In genomic region chr7:17441557-17441956, GRCh38 we compare ENCODE assay signal across 21 cellular contexts.
"Had no signal": no experiment of that assay in that cellular context is flagged by ENCODE, and none has a peak within 500 bp of the region (broad histone marks: within the 10 kb centered on the region; RNA-seq: fewer than 3 reads in every experiment).

No MANE protein-coding gene starts in this region.

- H3K27ac ChIP-seq: coronary artery, dorsolateral prefrontal cortex, gastroesophageal sphincter, stomach, thoracic aorta had no signal

- H3K4me3 ChIP-seq: coronary artery, dorsolateral prefrontal cortex, gastroesophageal sphincter, stomach, thoracic aorta, transverse colon had no signal

- H3K27me3 ChIP-seq: dorsolateral prefrontal cortex, gastroesophageal sphincter, stomach, transverse colon had no signal

- FAIRE-seq: small intestine had no signal

- ATAC-seq: esophagus mucosa; gastroesophageal sphincter; left lobe of liver; naive thymus-derived CD4-positive, alpha-beta T cell; right cardiac atrium had no signal

- H3K9me3 ChIP-seq: gastroesophageal sphincter, stomach, thoracic aorta had no signal

- DNase-seq: dorsolateral prefrontal cortex; effector CD8-positive, alpha-beta T cell; foreskin fibroblast; glutamatergic neuron; islet precursor cell; mammary epithelial cell; nephron progenitor cell; posterior cingulate gyrus; right cardiac atrium; small intestine; stimulated activated CD4-positive, alpha-beta T cell treated with anti-CD3 and anti-CD28 coated beads, Interleukin-12 subunit alpha, Interleukin-12 subunit beta, amount 100 ng/mL, for 4 hours; stimulated activated naive CD4-positive, alpha-beta T cell; stomach; substantia nigra; transverse colon had no signal

- H3K4me1 ChIP-seq: gastroesophageal sphincter had no signal

- H3K36me3 ChIP-seq: gastroesophageal sphincter, stomach, thoracic aorta, transverse colon had no signal
